Comparison of ENCODE assay signal across 9 cellular contexts in genomic region chr4:1216869-1217294, GRCh38. TPM values are rescaled to one million over a fixed set of nuclear protein-coding genes. Genes with fewer than 3 reads are reported as not detected.
DNase-seq lines count a peak whose midpoint lies in the region; ATAC-seq and TF ChIP-seq lines count a peak whose summit lies in the region.
"Had no signal": no experiment of that assay in that cellular context is flagged by ENCODE, and none has a peak within 500 bp of the region (broad histone marks: within the 10 kb centered on the region; RNA-seq: fewer than 3 reads in every experiment).

No MANE protein-coding gene starts in this region.

- POLR2A ChIA-PET in activated CD8-positive, alpha-beta T cell treated with anti-CD3 and anti-CD28 coated beads for 36 hours (lab: Charles Lee) = interaction anchor here (0.7 to 4.4 kb wide), 10 partner anchors 8 to 52 kb away, joined by 3 to 21 read pairs (median 4); partner anchors contain the start of gene SPON2

- ATAC-seq in activated CD8-positive, alpha-beta T cell treated with anti-CD3 and anti-CD28 coated beads for 36 hours = peak; percentile 95
- ATAC-seq in left cardiac atrium (peak; percentile 6 to 32), HG03469 (IDR thresholded peaks at IDR 0.05; ENCODE audit: unreplicated experiment) (no peak)

- peak; percentile 18 for TF ChIP-seq CTCF in activated CD8-positive, alpha-beta T cell treated with anti-CD3 and anti-CD28 coated beads for 36 hours (IDR thresholded peaks at IDR 0.05)
- no peak for TF ChIP-seq CTCF in endodermal cell (conservative IDR thresholded peaks at IDR 0.05)
- no peak for TF ChIP-seq CTCF in progenitor cell of endocrine pancreas (IDR thresholded peaks at IDR 0.05; ENCODE audit: unreplicated experiment)

- no peak overlapping the region for H3K27ac ChIP-seq in endodermal cell (ENCODE audit: low read depth, low read length)
- H3K27ac ChIP-seq: thoracic aorta had no signal

- peaks cover 32% of the 10 kb centered on the region for H3K36me3 ChIP-seq in endodermal cell (ENCODE audit: control insufficient read depth, insufficient read depth, low read length)

- no peaks in the 10 kb centered on the region for H3K27me3 Mint-ChIP-seq in activated CD8-positive, alpha-beta T cell treated with anti-CD3 and anti-CD28 coated beads for 36 hours
- H3K27me3 Mint-ChIP-seq in endodermal cell (ENCODE audit: insufficient read depth) (no peaks in the 10 kb centered on the region), progenitor cell of endocrine pancreas (no peaks in the 10 kb centered on the region)

- H3K27me3 ChIP-seq in endodermal cell (ENCODE audit: control insufficient read depth, insufficient read depth, low read length, poor library complexity, severe bottlenecking) = no peaks in the 10 kb centered on the region

- peaks cover 50% of the 10 kb centered on the region for H3K36me3 Mint-ChIP-seq in activated CD8-positive, alpha-beta T cell treated with anti-CD3 and anti-CD28 coated beads for 36 hours (ENCODE audit: low read depth)
- H3K36me3 Mint-ChIP-seq in endodermal cell (ENCODE audit: low read depth) = peaks cover 31% of the 10 kb centered on the region
- H3K36me3 Mint-ChIP-seq in progenitor cell of endocrine pancreas (ENCODE audit: insufficient read depth) = peaks cover 23% of the 10 kb centered on the region

- intact Hi-C loops in activated CD8-positive, alpha-beta T cell treated with anti-CD3 and anti-CD28 coated beads for 36 hours (cut with micrococcal nuclease) = no loop called here
- intact Hi-C loops in left cardiac atrium (cut with DNase I) = no loop called here

- CTCF ChIA-PET in activated CD8-positive, alpha-beta T cell treated with anti-CD3 and anti-CD28 coated beads for 36 hours (lab: Charles Lee) = interaction anchor here (0.7 to 1.9 kb wide), 7 partner anchors 8 to 85 kb away, joined by 3 to 6 read pairs (median 3); no protein-coding TSS in a partner anchor

- peaks cover 43% of the 10 kb centered on the region for H3K4me1 Mint-ChIP-seq in activated CD8-positive, alpha-beta T cell treated with anti-CD3 and anti-CD28 coated beads for 36 hours (ENCODE audit: low read depth)
- no peaks in the 10 kb centered on the region for H3K4me1 Mint-ChIP-seq in endodermal cell
- H3K4me1 Mint-ChIP-seq in progenitor cell of endocrine pancreas (ENCODE audit: low read depth) = no peaks in the 10 kb centered on the region

- no peak overlapping the region for H3K9ac ChIP-seq in endodermal cell (ENCODE audit: extremely low read depth, low read length, poor library complexity, severe bottlenecking)

- peak overlapping the region; percentile 79 for H3K27ac Mint-ChIP-seq in activated CD8-positive, alpha-beta T cell treated with anti-CD3 and anti-CD28 coated beads for 36 hours
- no peak overlapping the region for H3K27ac Mint-ChIP-seq in endodermal cell
- H3K27ac Mint-ChIP-seq in progenitor cell of endocrine pancreas = no peak overlapping the region

- no peaks in the 10 kb centered on the region for H3K9me3 ChIP-seq in endodermal cell (ENCODE audit: control insufficient read depth, low read length)
- H3K9me3 ChIP-seq: thoracic aorta had no signal

- 95 to 98% methylated on average over 15 to 21 of the region's 21 CpGs for WGBS in endodermal cell (ENCODE audit: insufficient coverage in 1 of 2, insufficient read length in 1 of 2), 2 experiments

- no peaks in the 10 kb centered on the region for H3K4me1 ChIP-seq in endodermal cell (ENCODE audit: control insufficient read depth, insufficient read depth, low read length)

- H3K9me3 Mint-ChIP-seq in activated CD8-positive, alpha-beta T cell treated with anti-CD3 and anti-CD28 coated beads for 36 hours = no peaks in the 10 kb centered on the region
- no peaks in the 10 kb centered on the region for H3K9me3 Mint-ChIP-seq in endodermal cell
- H3K9me3 Mint-ChIP-seq in progenitor cell of endocrine pancreas (ENCODE audit: low read depth) = no peaks in the 10 kb centered on the region

- H3K4me3 Mint-ChIP-seq in activated CD8-positive, alpha-beta T cell treated with anti-CD3 and anti-CD28 coated beads for 36 hours = peak overlapping the region; percentile 66
- H3K4me3 Mint-ChIP-seq in endodermal cell (no peak overlapping the region), progenitor cell of endocrine pancreas (ENCODE audit: low read depth) (no peak overlapping the region)

- peak overlapping the region; percentile 50 for H3K4me3 ChIP-seq in Jurkat, Clone E6-1 (ENCODE audit: low read length)
- no peak overlapping the region for H3K4me3 ChIP-seq in endodermal cell (ENCODE audit: low read length)
- H3K4me3 ChIP-seq: thoracic aorta had no signal

- peak; percentile 90 for DNase-seq in Jurkat, Clone E6-1 (ENCODE audit: low read depth, low spot score)
- peak; percentile 88 for DNase-seq in activated CD8-positive, alpha-beta T cell treated with anti-CD3 and anti-CD28 coated beads for 36 hours
- DNase-seq in left cardiac atrium (peak; percentile 67), endodermal cell (no peak), NCI-H510A treated with DMSO at 0.1 percent for 48 hours (lab: John Stamatoyannopoulos, UW) (no peak), progenitor cell of endocrine pancreas (ENCODE audit: low spot score, unreplicated experiment) (no peak)
- DNase-seq in stimulated activated CD8-positive, alpha-beta memory T cell treated with anti-CD3 and anti-CD28 coated beads, Interleukin-7, amount 100 ng/mL, for 4 hours (ENCODE audit: low read depth in 2 of 2) = peak; percentile 14 to 50

RNA-seq across cellular contexts. Expression of gene CTBP1, which starts 32.0 kb away (rescaled TPM):
- 156 TPM for polyA plus RNA-seq in Jurkat, Clone E6-1 (2012; ENCODE audit: insufficient read depth, insufficient read length)
- total RNA-seq in activated CD8-positive, alpha-beta T cell treated with anti-CD3 and anti-CD28 coated beads for 36 hours = 100 to 1,000 TPM; 136 TPM
- total RNA-seq in left cardiac atrium (100 to 1,000 TPM; 121 to 128 TPM), endodermal cell (100 to 1,000 TPM; 181 to 189 TPM), progenitor cell of endocrine pancreas (199 and 204 TPM in 2 replicates)
- polyA plus RNA-seq in endodermal cell (2013, experiment 1 of 2) = 145 TPM
- 147 TPM for polyA plus RNA-seq in endodermal cell (2013, experiment 2 of 2)

RNA-seq across cellular contexts. Expression of gene SPON2, which starts 44.5 kb away (rescaled TPM):
- polyA plus RNA-seq in Jurkat, Clone E6-1 (2012; ENCODE audit: insufficient read depth, insufficient read length) = 27.3 TPM
- total RNA-seq in activated CD8-positive, alpha-beta T cell treated with anti-CD3 and anti-CD28 coated beads for 36 hours = 10 to 100 TPM in 1 of 2 experiments, 1 to 10 TPM in 1; 9.9 to 10.5 TPM
- 10 to 100 TPM; 14.0 to 33.0 TPM for total RNA-seq in left cardiac atrium
- 1 to 10 TPM; 1.4 to 2.6 TPM for total RNA-seq in endodermal cell
- polyA plus RNA-seq in endodermal cell (2013, experiment 1 of 2) = 8.4 TPM
- 5.3 TPM for polyA plus RNA-seq in endodermal cell (2013, experiment 2 of 2)
- total RNA-seq in progenitor cell of endocrine pancreas = 1.9 and 2.2 TPM in 2 replicates

Comparison
In these comparisons a context has a peak if more than half of its experiments do, and no peak if none do; other contexts are left out.
1. DNase-seq: peak in Jurkat, Clone E6-1 (single experiment), activated CD8-positive, alpha-beta T cell treated with anti-CD3 and anti-CD28 coated beads for 36 hours (single experiment), left cardiac atrium (single experiment) and stimulated activated CD8-positive, alpha-beta memory T cell treated with anti-CD3 and anti-CD28 coated beads, Interleukin-7, amount 100 ng/mL, for 4 hours (2 of 2); none in endodermal cell (single experiment), NCI-H510A treated with DMSO at 0.1 percent for 48 hours (single experiment) and progenitor cell of endocrine pancreas (single experiment).